8 cellular contexts compared by ENCODE assay signal in genomic region chr6:137389150-137389664, GRCh38.
A peak's percentile ranks its signal among the peaks of the same experiment; 100 is the strongest.
DNase-seq lines count a peak whose midpoint lies in the region; ATAC-seq, FAIRE-seq and TF ChIP-seq lines count a peak whose summit lies in the region.

No MANE protein-coding gene starts in this region.

- no peak overlapping the region for H3K4me3 ChIP-seq in epithelial cell of esophagus (ENCODE audit: low read length)

- ATAC-seq in GM18907 (IDR thresholded peaks at IDR 0.05; ENCODE audit: unreplicated experiment) (peak; percentile 82), HG03439 (IDR thresholded peaks at IDR 0.05; ENCODE audit: unreplicated experiment) (no peak)

- TF ChIP-seq POLR2A in H54 (IDR thresholded peaks at IDR 0.05; ENCODE audit: low read depth, low read length) = no peak

- no peak for FAIRE-seq in H54 (lab: Jason Lieb, UNC)

- TF ChIP-seq CTCF in epithelial cell of esophagus (IDR thresholded peaks at IDR 0.05; ENCODE audit: insufficient read depth, low read depth, low read length, missing control alignments) = no peak

- DNase-seq in HUDEP-2 (lab: John Stamatoyannopoulos, UW; ENCODE audit: unreplicated experiment in 76 of 76) (peak in 55 of 76 experiments; percentile 5 to 73 (median 42)), epithelial cell of esophagus (ENCODE audit: low read depth) (peak; percentile 76), SW 1271 (lab: John Stamatoyannopoulos, UW) (no peak), H54 (ENCODE audit: insufficient read length, low spot score) (no peak)
- DNase-seq in activated CD4-positive, alpha-beta T cell treated with anti-CD3 and anti-CD28 coated beads for 4 hours = peak; percentile 72 to 78
- peak; percentile 61 for DNase-seq in stimulated activated CD8-positive, alpha-beta memory T cell treated with anti-CD3 and anti-CD28 coated beads, Interleukin-4, amount 100 ng/mL, for 24 hours (ENCODE audit: low read depth)

Comparison
In these comparisons a context has a peak if more than half of its experiments do, and no peak if none do; other contexts are left out.
1. DNase-seq: peak in HUDEP-2 (55 of 76), activated CD4-positive, alpha-beta T cell treated with anti-CD3 and anti-CD28 coated beads for 4 hours (2 of 2), epithelial cell of esophagus (single experiment) and stimulated activated CD8-positive, alpha-beta memory T cell treated with anti-CD3 and anti-CD28 coated beads, Interleukin-4, amount 100 ng/mL, for 24 hours (single experiment); none in SW 1271 (0 of 2) and H54 (single experiment).